Comparison of ENCODE assay signal across 23 cellular contexts in genomic region chr2:1585635-1586034, GRCh38.
"Had no signal": no experiment of that assay in that cellular context is flagged by ENCODE, and none has a peak within 500 bp of the region (broad histone marks: within the 10 kb centered on the region; RNA-seq: fewer than 3 reads in every experiment).

No MANE protein-coding gene starts in this region.

- H3K4me1 ChIP-seq: colonic mucosa, foreskin keratinocyte, left lung, parathyroid adenoma, psoas muscle had no signal

- H3K4me1 Mint-ChIP-seq: natural killer cell had no signal

- H3K27me3 ChIP-seq: colonic mucosa, transverse colon had no signal

- H3K36me3 Mint-ChIP-seq: mesothelial cell of epicardium, natural killer cell had no signal

- H3K4me3 Mint-ChIP-seq: mesothelial cell of epicardium, natural killer cell, neural crest cell had no signal

- H3K9me3 ChIP-seq: colonic mucosa, left lung, psoas muscle, stomach, thoracic aorta, transverse colon had no signal

- H3K36me3 ChIP-seq: colonic mucosa, left lung, stomach, thoracic aorta, transverse colon had no signal

- H3K27ac ChIP-seq: colonic mucosa, foreskin keratinocyte, left lung, parathyroid adenoma, psoas muscle, stomach, thoracic aorta, transverse colon had no signal

- ATAC-seq: natural killer cell, psoas muscle, sciatic nerve had no signal

- H3K27ac Mint-ChIP-seq: mesothelial cell of epicardium, natural killer cell had no signal

- H3K4me3 ChIP-seq: colonic mucosa, left lung, psoas muscle, stomach, thoracic aorta, transverse colon had no signal

- H3K9me3 Mint-ChIP-seq: mesothelial cell of epicardium, natural killer cell, neural crest cell had no signal

- DNase-seq: caudate nucleus; colonic mucosa; dermis blood vessel endothelial cell; erythroblast; foreskin keratinocyte; hippocampal formation; mammary epithelial cell; natural killer cell; nucleus accumbens; retina; stimulated activated CD4-positive, alpha-beta T cell treated with anti-CD3 and anti-CD28 coated beads, Interleukin-2, amount 100 ng/mL, for 24 hours; stimulated activated CD4-positive, alpha-beta T cell treated with anti-CD3 and anti-CD28 coated beads, Interleukin-4, amount 100 ng/mL, for 4 hours; stimulated activated naive CD4-positive, alpha-beta T cell; stomach; substantia nigra; transverse colon had no signal
